Comparison of ENCODE assay signal across 8 cellular contexts in genomic region chr20:25058797-25059486, GRCh38. TPM values are rescaled to one million over a fixed set of nuclear protein-coding genes. Genes with fewer than 3 reads are reported as not detected.
DNase-seq lines count a peak whose midpoint lies in the region; ATAC-seq and TF ChIP-seq lines count a peak whose summit lies in the region.

No MANE protein-coding gene starts in this region.

- no peaks in the 10 kb centered on the region; the same call in 1 of the 2 replicates for H4K20me1 ChIP-seq in Karpas-422 (ENCODE audit: insufficient read depth, low read depth, low read length)

- H3K9me2 ChIP-seq in Karpas-422 (replicated peaks; ENCODE audit: insufficient read depth, low read length): no peaks in the 10 kb centered on the region

- H3K4me2 ChIP-seq in Karpas-422 (ENCODE audit: low read depth, low read length, poor library complexity, severe bottlenecking): peak overlapping the region; percentile 91

- H3K79me2 ChIP-seq in Karpas-422 (ENCODE audit: low read length): no peaks in the 10 kb centered on the region

- H3K9me3 Mint-ChIP-seq in naive thymus-derived CD8-positive, alpha-beta T cell: no peaks in the 10 kb centered on the region

- peaks cover 0 to 6% (median 0%) of the 10 kb centered on the region in 3 donors for H3K36me3 Mint-ChIP-seq in naive thymus-derived CD8-positive, alpha-beta T cell

- peak overlapping the region; percentile 99 for H2AFZ ChIP-seq in Karpas-422 (ENCODE audit: low read length)

- peak overlapping the region; percentile 70 for H3K9ac ChIP-seq in Karpas-422 (ENCODE audit: low read length)

- peaks cover 2% of the 10 kb centered on the region; the same call in 1 of the 2 replicates for H3K27me3 ChIP-seq in Karpas-422 (ENCODE audit: low read length)

- H3K36me3 ChIP-seq in Karpas-422 (ENCODE audit: insufficient read depth, low read length): no peaks in the 10 kb centered on the region

- DNase-seq in COLO668 (lab: John Stamatoyannopoulos, UW; ENCODE audit: unreplicated experiment) (peak; percentile 12), Karpas-422 (peak; percentile 51), NCI-H510A (lab: John Stamatoyannopoulos, UW) (no peak), NCI-H2227 treated with DMSO at 0.1 percent for 48 hours (lab: John Stamatoyannopoulos, UW) (no peak), GM13977 (ENCODE audit: low spot score) (no peak)
- peak in 5 of 10 donors; percentile 24 to 58 (median 35) for DNase-seq in naive thymus-derived CD8-positive, alpha-beta T cell
- DNase-seq in stimulated activated CD4-positive, alpha-beta T cell treated with anti-CD3 and anti-CD28 coated beads, Interleukin-12 subunit alpha, Interleukin-12 subunit beta, amount 100 ng/mL, for 4 hours: no peak

- no peak for TF ChIP-seq CTCF in GM13977 (IDR thresholded peaks at IDR 0.05; ENCODE audit: extremely low read depth, insufficient read depth, missing control alignments)

- no peaks in the 10 kb centered on the region for H3K27me3 Mint-ChIP-seq in naive thymus-derived CD8-positive, alpha-beta T cell

- no peak for ATAC-seq in naive thymus-derived CD8-positive, alpha-beta T cell

- H3K9me3 ChIP-seq in Karpas-422 (ENCODE audit: low read length): no peaks in the 10 kb centered on the region

- peak overlapping the region; percentile 69 to 90 (median 82) for H3K4me3 Mint-ChIP-seq in naive thymus-derived CD8-positive, alpha-beta T cell

- peak overlapping the region; percentile 84 to 96 (median 94) for H3K27ac Mint-ChIP-seq in naive thymus-derived CD8-positive, alpha-beta T cell

- H3K4me3 ChIP-seq in Karpas-422 (ENCODE audit: low read length): peak overlapping the region; percentile 70

- H3K27ac ChIP-seq in Karpas-422 (ENCODE audit: low read length) (no peak overlapping the region), cingulate gyrus (ENCODE audit: low read depth, low read length) (peak overlapping the region; percentile 93)

- in situ Hi-C loops in GM13977 (cut with MboI; ENCODE audit: low pct_unique_long_range_greater_than_20kb, low sequenced_read_pairs, unreplicated experiment): no loop called here

- peaks cover 38% of the 10 kb centered on the region for H3K4me1 ChIP-seq in Karpas-422 (ENCODE audit: low read length)

- peaks cover 20 to 49% (median 39%) of the 10 kb centered on the region in 4 donors for H3K4me1 Mint-ChIP-seq in naive thymus-derived CD8-positive, alpha-beta T cell

- POLR2A ChIA-PET in naive thymus-derived CD8-positive, alpha-beta T cell (lab: Charles Lee): interaction anchor here (1.2 to 4.8 kb wide), 13 partner anchors 13 to 1701 kb away, joined by 3 to 83 read pairs (median 12); partner anchors contain the start of genes APMAP, ENTPD6 and PYGB

RNA-seq across cellular contexts. Expression of gene ACSS1, which starts 1.0 kb away (rescaled TPM):
- 2.3 and 8.5 TPM in 2 replicates for total RNA-seq in Karpas-422 (2014; rRNA removed; shearing (Covaris generic); ENCODE audit: low replicate concordance)
- total RNA-seq in naive thymus-derived CD8-positive, alpha-beta T cell: 10 to 100 TPM; 56.7 to 57.8 TPM
- polyA plus RNA-seq in naive thymus-derived CD8-positive, alpha-beta T cell: 10 to 100 TPM; 45.2 to 48.2 (median 46.7) TPM

RNA-seq across cellular contexts. Expression of gene VSX1, which starts 23.0 kb away (rescaled TPM):
- not detected in 2 replicates for total RNA-seq in Karpas-422 (2014; rRNA removed; shearing (Covaris generic); ENCODE audit: low replicate concordance)
- total RNA-seq in naive thymus-derived CD8-positive, alpha-beta T cell: not detected
- polyA plus RNA-seq in naive thymus-derived CD8-positive, alpha-beta T cell: not detected

Comparison
In these comparisons a context has a peak if more than half of its experiments do, and no peak if none do; other contexts are left out.
1. DNase-seq: peak in COLO668 (single experiment) and Karpas-422 (single experiment); none in stimulated activated CD4-positive, alpha-beta T cell treated with anti-CD3 and anti-CD28 coated beads, Interleukin-12 subunit alpha, Interleukin-12 subunit beta, amount 100 ng/mL, for 4 hours (single experiment), NCI-H510A (single experiment), NCI-H2227 treated with DMSO at 0.1 percent for 48 hours (single experiment) and GM13977 (single experiment).